19 cellular contexts compared by ENCODE assay signal in the genomic region with DNA sequence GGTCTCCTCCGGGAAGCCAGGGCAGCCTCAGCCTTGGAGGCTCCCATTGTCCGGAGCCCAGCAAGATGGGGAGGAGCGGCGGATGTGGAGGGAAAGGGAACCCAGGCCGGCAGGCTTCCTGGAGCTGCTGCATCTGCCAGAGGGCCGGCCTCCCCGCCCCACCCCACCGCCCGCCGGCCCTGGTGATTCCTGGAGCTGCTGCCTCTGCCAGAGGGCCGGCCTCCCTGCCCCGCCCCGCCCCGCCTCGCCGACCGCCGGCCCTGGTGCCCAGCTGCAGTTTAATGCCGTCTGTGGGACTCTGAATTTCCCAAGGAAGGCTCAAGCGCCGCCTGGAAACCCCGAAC. TPM values are rescaled to one million over a fixed set of nuclear protein-coding genes. Genes with fewer than 3 reads are reported as not detected.
A peak's percentile ranks its signal among the peaks of the same experiment; 100 is the strongest.
DNase-seq lines count a peak whose midpoint lies in the region; ATAC-seq and TF ChIP-seq lines count a peak whose summit lies in the region.
"Had no signal": no experiment of that assay in that cellular context is flagged by ENCODE, and none has a peak within 500 bp of the region (broad histone marks: within the 10 kb centered on the region; RNA-seq: fewer than 3 reads in every experiment).

No MANE protein-coding gene starts in this region.

- TF ChIP-seq CTCF in C4-2B (conservative IDR thresholded peaks at IDR 0.05) (no peak), body of pancreas (IDR thresholded peaks at IDR 0.05) (no peak), gastrocnemius medialis (IDR thresholded peaks at IDR 0.05 in 4 of 5, conservative IDR thresholded peaks at IDR 0.05 in 1 of 5) (no peak)

- H3K36me3 ChIP-seq in body of pancreas (replicated peaks in 1 of 2; ENCODE audit: insufficient read depth in 1 of 2, low read depth in 2 of 2) (no peaks in the 10 kb centered on the region), gastrocnemius medialis (no peaks in the 10 kb centered on the region)
- H3K36me3 ChIP-seq: breast epithelium had no signal

- H3K9me3 ChIP-seq in body of pancreas: no peaks in the 10 kb centered on the region
- H3K9me3 ChIP-seq in gastrocnemius medialis: no peaks in the 10 kb centered on the region
- H3K9me3 ChIP-seq: breast epithelium had no signal

- H3K4me3 ChIP-seq in body of pancreas (no peak overlapping the region), gastrocnemius medialis (peak overlapping the region in 1 of 4 donors; percentile 13)
- H3K4me3 ChIP-seq: breast epithelium had no signal

- intact Hi-C loops in body of pancreas (cut with DNase I): no loop called here
- intact Hi-C loops in gastrocnemius medialis (cut with DNase I; ENCODE audit: low total_unique reads): no loop called here

- in situ Hi-C loops in gastrocnemius medialis (cut with MboI; ENCODE audit: low sequenced_read_pairs in 4 of 4): no loop called here

- H3K4me1 ChIP-seq in body of pancreas (peaks cover 7% of the 10 kb centered on the region), gastrocnemius medialis (peaks cover 5% of the 10 kb centered on the region in 2 donors)
- H3K4me1 ChIP-seq: breast epithelium had no signal

- DNase-seq in body of pancreas (no peak), iPS-NIHi11 (ENCODE audit: low spot score) (peak; percentile 73), gastrocnemius medialis (no peak), D341Med (ENCODE audit: low spot score) (no peak), medulla oblongata (ENCODE audit: extremely low spot score) (no peak), GF-D8 (lab: John Stamatoyannopoulos, UW) (no peak)
- DNase-seq: activated B cell treated with CpG ODN at 0.5 μM for 24 hours; activated naive CD8-positive, alpha-beta T cell treated with anti-CD3 and anti-CD28 coated beads for 36 hours; CD4-positive, alpha-beta T cell; EL; NCI-H1694 treated with DMSO at 0.1 percent for 48 hours; NCI-H446; SIG-M5; stimulated activated naive CD4-positive, alpha-beta T cell; T-helper 2 cell had no signal

- WGBS in body of pancreas, 2 donors: 80 to 95% methylated on average over 5 to 12 of the region's 22 CpGs

- H3K27ac ChIP-seq in C4-2B: peak overlapping the region; percentile 40; the same call in 1 of the 2 replicates
- H3K27ac ChIP-seq in body of pancreas: peak overlapping the region in 2 of 4 donors; percentile 62 to 65
- peak overlapping the region; percentile 54 to 72 (median 66) for H3K27ac ChIP-seq in gastrocnemius medialis

- H3K27me3 ChIP-seq in body of pancreas (no peaks in the 10 kb centered on the region), gastrocnemius medialis (no peaks in the 10 kb centered on the region)
- H3K27me3 ChIP-seq: breast epithelium had no signal

- peak; percentile 25 for ATAC-seq in body of pancreas
- peak; percentile 33 to 42 for ATAC-seq in gastrocnemius medialis
- ATAC-seq in HG02938 (IDR thresholded peaks at IDR 0.05; ENCODE audit: unreplicated experiment): no peak

- TF ChIP-seq POLR2A in body of pancreas (IDR thresholded peaks at IDR 0.05): no peak
- TF ChIP-seq POLR2A in gastrocnemius medialis (IDR thresholded peaks at IDR 0.05): no peak

RNA-seq across cellular contexts. Expression of a gene that starts 31.6 kb away (rescaled TPM):
- total RNA-seq in body of pancreas (10 to 100 TPM; 23.3 to 34.9 TPM), gastrocnemius medialis (10 to 100 TPM in 1 of 4 donors, 1 to 10 TPM in 3; 4.8 to 12.5 (median 6.4) TPM)

RNA-seq across cellular contexts. Expression of a gene that starts 31.8 kb away (rescaled TPM):
- 10 to 100 TPM in 1 of 2 donors, 1 to 10 TPM in 1; 7.3 to 12.9 TPM for total RNA-seq in body of pancreas
- 1 to 10 TPM in 3 of 4 donors, under 1 TPM in 1; 0.41 to 2.5 (median 1.8) TPM for total RNA-seq in gastrocnemius medialis

RNA-seq across cellular contexts. Expression of a gene that starts 49.8 kb away (rescaled TPM):
- total RNA-seq in body of pancreas (1 to 10 TPM; 2.0 to 2.3 TPM), gastrocnemius medialis (under 1 TPM in 1 of 4 donors, not detected in 3; 0.23 TPM)
- total RNA-seq: A673; activated B cell treated with CpG ODN at 0.5 μM for 24 hours; activated naive CD8-positive, alpha-beta T cell treated with anti-CD3 and anti-CD28 coated beads for 36 hours; CD4-positive, alpha-beta T cell had no signal
